28 cellular contexts compared by ENCODE assay signal in the genomic region with DNA sequence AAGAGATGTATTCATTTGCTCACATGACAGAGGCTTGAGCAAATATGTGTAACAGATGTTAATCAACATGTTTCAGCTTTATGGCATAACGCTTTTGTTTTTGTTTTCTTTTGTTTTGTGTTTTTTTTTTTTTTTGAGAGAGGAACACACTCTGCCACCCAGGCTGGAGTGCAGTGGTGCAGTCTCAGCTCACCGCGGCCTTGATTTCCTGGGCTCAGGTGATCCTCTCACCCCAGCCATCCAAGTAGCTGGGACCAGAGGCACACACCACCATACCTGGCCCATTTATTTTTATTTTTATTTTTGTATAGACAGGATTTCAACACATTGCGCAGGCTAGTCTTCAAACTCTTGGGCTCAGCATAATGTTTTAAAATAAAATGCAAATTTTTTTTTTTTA.
"Had no signal": no experiment of that assay in that cellular context is flagged by ENCODE, and none has a peak within 500 bp of the region (broad histone marks: within the 10 kb centered on the region; RNA-seq: fewer than 3 reads in every experiment).

No MANE protein-coding gene starts in this region.

- H3K27me3 ChIP-seq: brain microvascular endothelial cell, dorsolateral prefrontal cortex, esophagus squamous epithelium, foreskin keratinocyte, gastrocnemius medialis had no signal

- DNase-seq: activated CD4-positive, alpha-beta T cell treated with anti-CD3 and anti-CD28 coated beads for 36 hours; activated CD4-positive, alpha-beta T cell treated with anti-CD3 and anti-CD28 coated beads, Interleukin-2, amount 10 ng/mL, durations not matched to agents 7 days and 5 days; activated CD4-positive, alpha-beta T cell treated with anti-CD3 and anti-CD28 coated beads, Interleukin-2, amount 50 U/mL, for 4 hours; activated CD4-positive, CD25-positive, alpha-beta regulatory T cell; activated CD4-positive, CD25-positive, alpha-beta regulatory T cell treated with anti-CD3 and anti-CD28 coated beads, Interleukin-2, amount 50 U/mL, for 72 hours; activated CD8-positive, alpha-beta memory T cell treated with anti-CD3 and anti-CD28 coated beads for 24 hours; activated CD8-positive, alpha-beta T cell treated with anti-CD3 and anti-CD28 coated beads for 36 hours; activated effector memory CD4-positive, alpha-beta T cell treated with Interleukin-2 at 50 U/mL for 16 hours; activated gamma-delta T cell treated with Interleukin-2 at 50 U/mL for 16 hours; activated naive CD4-positive, alpha-beta T cell treated with anti-CD3 and anti-CD28 coated beads, Interleukin-2, amount 50 U/mL, for 16 hours; activated naive CD4-positive, alpha-beta T cell treated with Interleukin-2 at 50 U/mL for 16 hours; activated T-cell treated with anti-CD3 and anti-CD28 coated beads, Interleukin-2, amount 50 U/mL, for 4 hours; amniotic stem cell; anterior cingulate cortex; brain microvascular endothelial cell; dorsolateral prefrontal cortex; effector memory CD4-positive, alpha-beta T cell; esophagus squamous epithelium; foreskin keratinocyte; gastrocnemius medialis; head of caudate nucleus; T-helper 1 cell; T-helper 17 cell had no signal

- H3K27ac ChIP-seq: brain microvascular endothelial cell, coronary artery, dorsolateral prefrontal cortex, epithelial cell of prostate, esophagus squamous epithelium, foreskin keratinocyte, gastrocnemius medialis had no signal

- H3K9me3 ChIP-seq: esophagus squamous epithelium, gastrocnemius medialis had no signal

- H3K4me1 ChIP-seq: esophagus squamous epithelium, foreskin keratinocyte had no signal

- FAIRE-seq: astrocyte, bronchial epithelial cell, endothelial cell of umbilical vein had no signal

- H3K4me3 ChIP-seq: coronary artery, dorsolateral prefrontal cortex, esophagus squamous epithelium, gastrocnemius medialis had no signal

- H3K36me3 ChIP-seq: brain microvascular endothelial cell, esophagus squamous epithelium, gastrocnemius medialis had no signal
